8 cellular contexts compared by ENCODE assay signal in the genomic region with DNA sequence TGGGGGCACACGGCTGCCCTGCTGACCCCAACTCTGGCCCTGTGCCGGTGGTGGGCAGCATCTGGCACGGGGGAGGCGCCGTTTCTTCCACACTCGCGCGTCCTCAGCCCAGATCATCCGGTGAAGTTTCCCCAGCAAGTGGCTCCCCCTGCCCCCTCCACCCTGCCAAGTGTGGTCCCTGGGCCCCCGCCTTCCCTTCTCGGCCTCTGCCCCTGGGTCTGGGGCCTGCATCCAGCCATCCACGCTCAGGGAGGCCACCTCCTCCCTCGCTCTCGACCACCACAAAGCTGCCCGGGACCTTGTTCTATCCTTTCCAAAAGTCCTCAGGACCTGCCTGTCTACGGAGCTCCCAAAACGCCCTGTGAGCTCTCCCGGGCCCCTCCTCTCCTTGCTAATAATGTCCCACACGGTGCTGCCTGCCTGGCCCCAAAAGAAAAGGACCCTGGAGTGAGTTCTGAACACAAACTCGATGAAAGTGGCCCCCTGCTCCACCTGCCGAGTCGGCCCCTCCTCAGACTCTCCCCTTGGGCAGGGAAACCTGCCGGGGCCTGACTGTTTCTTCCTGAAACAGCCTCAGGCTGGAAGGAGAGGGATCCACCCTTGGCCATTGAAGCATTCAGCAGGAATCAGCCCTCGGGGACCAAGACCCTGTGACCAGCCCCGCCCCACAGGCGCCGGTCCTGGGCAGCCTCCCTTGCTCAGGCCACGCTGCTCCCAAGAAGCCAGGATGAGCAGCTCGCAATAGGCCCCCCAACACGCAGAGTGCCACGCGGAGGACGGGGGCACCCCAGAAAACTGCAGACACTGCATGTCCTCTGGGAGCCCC. TPM values are rescaled to one million over a fixed set of nuclear protein-coding genes. Genes with fewer than 3 reads are reported as not detected.
DNase-seq lines count a peak whose midpoint lies in the region; TF ChIP-seq lines count a peak whose summit lies in the region.
"Not testable (repeated sequence)": the region's sequence is repeated elsewhere in the genome, so short reads cannot be mapped to it uniquely, and the experiment has no call there.

No MANE protein-coding gene starts in this region.

- TF ChIP-seq POLR2A in esophagus muscularis mucosa (IDR thresholded peaks at IDR 0.05; ENCODE audit: low read depth); spleen (IDR thresholded peaks at IDR 0.05): not testable (repeated sequence)

- not testable (repeated sequence) for H3K36me3 Mint-ChIP-seq in Caco-2 (ENCODE audit: insufficient read depth, unreplicated experiment); activated T-cell treated with anti-CD3 and anti-CD28 coated beads, Interleukin-2, amount 50 U/mL, for 24 hours (ENCODE audit: low read depth); nephron (ENCODE audit: low read depth); osteocyte (ENCODE audit: unreplicated experiment)

- H3K9me3 ChIP-seq in Caco-2, esophagus muscularis mucosa, spleen: not testable (repeated sequence)

- not testable (repeated sequence) for H3K4me3 ChIP-seq in Caco-2 (ENCODE audit: low read depth, low read length); esophagus muscularis mucosa; spleen

- intact Hi-C loops in Caco-2 (cut with micrococcal nuclease; ENCODE audit: unreplicated experiment) (loop anchor here (5.0 kb wide), 1 partner anchor 178 kb away; a partner anchor contains a TSS), spleen (cut with DNase I; ENCODE audit: low total_unique reads) (loop anchor here (10.0 kb wide), 1 partner anchor 310 kb away; no protein-coding TSS in a partner anchor)
- intact Hi-C loops in esophagus muscularis mucosa (cut with DNase I) = not testable (repeated sequence)

- H3K27me3 ChIP-seq in Caco-2 (replicated peaks; ENCODE audit: control insufficient read depth, insufficient read depth, low read length); spleen (replicated peaks in 1 of 7): not testable (repeated sequence)
- H3K27me3 ChIP-seq in esophagus muscularis mucosa = peaks cover 0 to 15% (median 0%) of the 10 kb centered on the region in 4 donors

- not testable (repeated sequence) for H3K27ac ChIP-seq in esophagus muscularis mucosa (replicated peaks in 1 of 4); spleen

- CTCF ChIA-PET in Caco-2 (lab: Charles Lee) = not testable (repeated sequence)

- peak overlapping the region; percentile 61 for H3K27ac Mint-ChIP-seq in Caco-2 (ENCODE audit: unreplicated experiment)
- H3K27ac Mint-ChIP-seq in activated T-cell treated with anti-CD3 and anti-CD28 coated beads, Interleukin-2, amount 50 U/mL, for 24 hours = peak overlapping the region; percentile 8
- not testable (repeated sequence) for H3K27ac Mint-ChIP-seq in nephron; osteocyte (ENCODE audit: unreplicated experiment)

- BruUV-seq in Caco-2 (replicated peaks; lab: Mats Ljungman, UMichigan) = not testable (repeated sequence)

- not testable (repeated sequence) for H3K4me1 Mint-ChIP-seq in Caco-2 (ENCODE audit: low read depth, unreplicated experiment); nephron; osteocyte (ENCODE audit: unreplicated experiment)
- H3K4me1 Mint-ChIP-seq in activated T-cell treated with anti-CD3 and anti-CD28 coated beads, Interleukin-2, amount 50 U/mL, for 24 hours (ENCODE audit: low read depth) = peaks cover 20% of the 10 kb centered on the region

- not testable (repeated sequence) for H3K4me1 ChIP-seq in Caco-2
- H3K4me1 ChIP-seq in esophagus muscularis mucosa (peaks cover 0 to 26% (median 15%) of the 10 kb centered on the region in 4 donors), spleen (peaks cover 0 to 24% (median 12%) of the 10 kb centered on the region in 6 donors)

- 72% methylated on average over 19 of the region's 33 CpGs for WGBS in esophagus muscularis mucosa
- 77 to 87% (median 80%) methylated on average over 23 to 33 of the region's 33 CpGs for WGBS in spleen, 5 donors

- not testable (repeated sequence) for TF ChIP-seq CTCF in Caco-2 (IDR thresholded peaks at IDR 0.05; ENCODE audit: insufficient read depth in 1 of 2, low read depth in 1 of 2, low read length in 1 of 2, severe bottlenecking in 1 of 2, unreplicated experiment in 1 of 2); esophagus muscularis mucosa (IDR thresholded peaks at IDR 0.05); nephron (IDR thresholded peaks at IDR 0.05; ENCODE audit: unreplicated experiment in 3 of 3); osteocyte (IDR thresholded peaks at IDR 0.05); spleen (IDR thresholded peaks at IDR 0.05 in 8 of 11, conservative IDR thresholded peaks at IDR 0.05 in 3 of 11)

- POLR2A ChIA-PET in Caco-2 (lab: Charles Lee) = not testable (repeated sequence)

- not testable (repeated sequence) for H3K4me3 Mint-ChIP-seq in Caco-2 (ENCODE audit: unreplicated experiment); activated T-cell treated with anti-CD3 and anti-CD28 coated beads, Interleukin-2, amount 50 U/mL, for 24 hours; osteocyte (ENCODE audit: unreplicated experiment)
- H3K4me3 Mint-ChIP-seq in nephron = peak overlapping the region; percentile 23 to 67 (median 55)

- not testable (repeated sequence) for H3K9me3 Mint-ChIP-seq in Caco-2 (ENCODE audit: unreplicated experiment); activated T-cell treated with anti-CD3 and anti-CD28 coated beads, Interleukin-2, amount 50 U/mL, for 24 hours; nephron; osteocyte (ENCODE audit: unreplicated experiment)

- not testable (repeated sequence) for TF ChIP-seq EP300 in esophagus muscularis mucosa (IDR thresholded peaks at IDR 0.05)

- DNase-seq in Caco-2 = peak in 1 of 2 experiments; percentile 49
- DNase-seq in SK-N-DZ (ENCODE audit: low spot score) = peak; percentile 2
- not testable (repeated sequence) for DNase-seq in activated T-cell treated with anti-CD3 and anti-CD28 coated beads, Interleukin-2, amount 50 U/mL, for 24 hours
- peak; percentile 75 for DNase-seq in esophagus muscularis mucosa (ENCODE audit: extremely low spot score)
- DNase-seq in left kidney (ENCODE audit: low read depth, low spot score) = peak; percentile 14
- DNase-seq in osteocyte (ENCODE audit: extremely low spot score, unreplicated experiment) = peak; percentile 78
- peak; percentile 63 for DNase-seq in spleen

- not testable (repeated sequence) for H3K27me3 Mint-ChIP-seq in Caco-2 (ENCODE audit: insufficient read depth, unreplicated experiment); nephron (ENCODE audit: low read depth)
- peaks cover 13% of the 10 kb centered on the region for H3K27me3 Mint-ChIP-seq in activated T-cell treated with anti-CD3 and anti-CD28 coated beads, Interleukin-2, amount 50 U/mL, for 24 hours
- H3K27me3 Mint-ChIP-seq in osteocyte (ENCODE audit: unreplicated experiment) = peaks cover 10% of the 10 kb centered on the region

- not testable (repeated sequence) for H3K36me3 ChIP-seq in Caco-2 (ENCODE audit: control insufficient read depth, insufficient read depth, low read length); esophagus muscularis mucosa; spleen

RNA-seq across cellular contexts. Expression of a gene that starts 1.7 kb away (rescaled TPM):
- total RNA-seq in Caco-2 (2022) = 17.5 and 23.1 TPM in 2 replicates
- polyA plus RNA-seq in SK-N-DZ (2014; cell fraction: cytosol; rRNA removed) = 2.3 and 4.6 TPM in 2 replicates
- 3.5 and 6.7 TPM in 2 replicates for polyA plus RNA-seq in SK-N-DZ (2014; cell fraction: nucleus; rRNA removed)
- total RNA-seq in esophagus muscularis mucosa = 10 to 100 TPM; 11.6 to 24.5 (median 15.3) TPM
- 8.6 and 9.6 TPM in 2 replicates for total RNA-seq in osteocyte
- 10 to 100 TPM; 11.1 to 35.4 (median 18.9) TPM for total RNA-seq in spleen
- 1 to 10 TPM in 1 of 3 donors, under 1 TPM in 2; 0.09 to 1.3 (median 0.49) TPM for polyA plus RNA-seq in spleen

RNA-seq across cellular contexts. Expression of a gene that starts 46.9 kb away (rescaled TPM):
- total RNA-seq in Caco-2 (2022) = 40.8 and 46.9 TPM in 2 replicates
- 84.4 and 85.0 TPM in 2 replicates for polyA plus RNA-seq in SK-N-DZ (2014; cell fraction: cytosol; rRNA removed)
- polyA plus RNA-seq in SK-N-DZ (2014; cell fraction: nucleus; rRNA removed) = 64.6 and 67.8 TPM in 2 replicates
- total RNA-seq in esophagus muscularis mucosa = 10 to 100 TPM; 25.8 to 29.2 (median 27.3) TPM
- total RNA-seq in osteocyte = 65.7 and 67.2 TPM in 2 replicates
- 10 to 100 TPM; 17.6 to 29.8 (median 27.1) TPM for total RNA-seq in spleen
- 10 to 100 TPM in 1 of 3 donors, 1 to 10 TPM in 2; 8.1 to 12.7 (median 9.1) TPM for polyA plus RNA-seq in spleen
